Comparison of ENCODE assay signal across 27 cellular contexts in genomic region chr2:127841466-127842178, GRCh38. TPM values are rescaled to one million over a fixed set of nuclear protein-coding genes. Genes with fewer than 3 reads are reported as not detected.
A peak's percentile ranks its signal among the peaks of the same experiment; 100 is the strongest.
DNase-seq lines count a peak whose midpoint lies in the region; ATAC-seq, FAIRE-seq and TF ChIP-seq lines count a peak whose summit lies in the region.
"Had no signal": no experiment of that assay in that cellular context is flagged by ENCODE, and none has a peak within 500 bp of the region (broad histone marks: within the 10 kb centered on the region; RNA-seq: fewer than 3 reads in every experiment).

No MANE protein-coding gene starts in this region.

- BruUV-seq in PC-3 (replicated peaks; lab: Mats Ljungman, UMichigan), result no TSS peak

- no peaks in the 10 kb centered on the region for H3K4me1 Mint-ChIP-seq in endodermal cell
- no peaks in the 10 kb centered on the region for H3K4me1 Mint-ChIP-seq in activated T-helper 1 cell treated with anti-CD3 and anti-CD28 coated beads, Interleukin-12 subunit alpha, Interleukin-12 subunit beta, Interleukin-2, Interleukin-4 antibody, amounts not matched to agents 30 ng/mL and 10 ng/mL and 1 ng/mL, durations not matched to agents 14 hours and 24 hours and 36 hours (ENCODE audit: low read depth)
- H3K4me1 Mint-ChIP-seq: B cell had no signal

- no peaks in the 10 kb centered on the region for H3K9me2 ChIP-seq in PC-3 (replicated peaks; ENCODE audit: low read length)

- CTCF ChIA-PET in A549 (lab: Yijun Ruan, JAX) (interaction anchor here (0.6 to 1.6 kb wide), 3 partner anchors 10 to 24 kb away, joined by 3 to 5 read pairs (median 4); no protein-coding TSS in a partner anchor), PC-3 (lab: Charles Lee) (no interaction called here)

- 88% methylated on average over 13 of the region's 20 CpGs for WGBS in A549 (ENCODE audit: missing lambda C conversion rate)
- WGBS in endodermal cell (ENCODE audit: insufficient coverage in 1 of 2, insufficient read length in 1 of 2), 2 experiments, result 87 to 91% methylated on average over 14 to 20 of the region's 20 CpGs

- TF ChIP-seq CTCF in A549 (IDR thresholded peaks at IDR 0.05), result no peak
- no peak for TF ChIP-seq CTCF in DND-41 (IDR thresholded peaks at IDR 0.05; ENCODE audit: borderline replicate concordance, extremely low read depth, low read length, poor library complexity, severe bottlenecking)
- no peak for TF ChIP-seq CTCF in PC-3 (conservative IDR thresholded peaks at IDR 0.05; ENCODE audit: low read depth, low read length)
- TF ChIP-seq CTCF in endodermal cell (conservative IDR thresholded peaks at IDR 0.05), result peak; percentile 17

- H3K4me3 Mint-ChIP-seq in endodermal cell, result no peak overlapping the region
- H3K4me3 Mint-ChIP-seq in activated T-helper 1 cell treated with anti-CD3 and anti-CD28 coated beads, Interleukin-12 subunit alpha, Interleukin-12 subunit beta, Interleukin-2, Interleukin-4 antibody, amounts not matched to agents 30 ng/mL and 10 ng/mL and 1 ng/mL, durations not matched to agents 14 hours and 24 hours and 36 hours, result no peak overlapping the region
- H3K4me3 Mint-ChIP-seq: B cell; CD8-positive, alpha-beta T cell had no signal

- TF ChIP-seq POLR2A in A549 (IDR thresholded peaks at IDR 0.05; ENCODE audit: low read length), result no peak

- H3K79me2 ChIP-seq in DND-41 (ENCODE audit: insufficient read depth, low read length) (peaks cover 4% of the 10 kb centered on the region; the same call in 1 of the 2 replicates), PC-3 (ENCODE audit: low read length) (no peaks in the 10 kb centered on the region)

- DNase-seq in A549 (ENCODE audit: low read depth in 1 of 2, low spot score in 1 of 2) (no peak), DND-41 (no peak), PC-3 (no peak), endodermal cell (no peak), NCI-H187 (lab: John Stamatoyannopoulos, UW) (no peak), Right ventricle myocardium inferior (ENCODE audit: missing footprints) (no peak)
- DNase-seq in activated T-helper 1 cell treated with anti-CD3 and anti-CD28 coated beads, Interleukin-12 subunit alpha, Interleukin-12 subunit beta, Interleukin-2, Interleukin-4 antibody, amounts not matched to agents 30 ng/mL and 10 ng/mL and 1 ng/mL, durations not matched to agents 14 hours and 24 hours and 36 hours (ENCODE audit: low spot score), result no peak
- DNase-seq: Caco-2; CD8-positive, alpha-beta T cell; EL; GDM1; Karpas-422; MV-4-11; NCI-H1105; NCI-H1436 treated with DMSO at 0.1 percent for 48 hours; NCI-H1930; NCI-H446 treated with DMSO at 0.1 percent for 48 hours; NCI-H526; NCI-H82; NK-92 treated with Interleukin-12 subunit alpha and Interleukin-12 subunit beta, amount 100 ng/mL, for 24 hours; SJCRH30; T-helper 1 cell had no signal

- TF ChIP-seq RAD21 in A549 (conservative IDR thresholded peaks at IDR 0.05 in 1 of 2, IDR thresholded peaks at IDR 0.05 in 1 of 2), result no peak

- no peak for TF ChIP-seq EP300 in A549 (IDR thresholded peaks at IDR 0.05)

- H3K36me3 Mint-ChIP-seq in endodermal cell (ENCODE audit: low read depth), result peaks cover 18% of the 10 kb centered on the region
- H3K36me3 Mint-ChIP-seq in activated T-helper 1 cell treated with anti-CD3 and anti-CD28 coated beads, Interleukin-12 subunit alpha, Interleukin-12 subunit beta, Interleukin-2, Interleukin-4 antibody, amounts not matched to agents 30 ng/mL and 10 ng/mL and 1 ng/mL, durations not matched to agents 14 hours and 24 hours and 36 hours (ENCODE audit: low read depth), result peaks cover 11% of the 10 kb centered on the region

- H3K9ac ChIP-seq in DND-41 (ENCODE audit: low read depth, low read length), result no peak overlapping the region
- no peak overlapping the region for H3K9ac ChIP-seq in PC-3 (ENCODE audit: low read length)
- H3K9ac ChIP-seq in endodermal cell (ENCODE audit: extremely low read depth, low read length, poor library complexity, severe bottlenecking), result no peak overlapping the region

- H4K20me1 ChIP-seq in DND-41 (ENCODE audit: insufficient read depth, low read length) (peaks cover 18% of the 10 kb centered on the region), PC-3 (ENCODE audit: low read length) (no peaks in the 10 kb centered on the region)

- H3K36me3 ChIP-seq in DND-41 (ENCODE audit: insufficient read depth, low read length) (peaks cover 22% of the 10 kb centered on the region), PC-3 (ENCODE audit: low read depth, low read length) (peaks cover 11% of the 10 kb centered on the region), endodermal cell (ENCODE audit: control insufficient read depth, insufficient read depth, low read length) (peaks cover 15% of the 10 kb centered on the region)

- H3K9me3 ChIP-seq in A549, result no peaks in the 10 kb centered on the region
- H3K9me3 ChIP-seq in DND-41 (ENCODE audit: insufficient read depth, low read length, severe bottlenecking), result no peaks in the 10 kb centered on the region
- H3K9me3 ChIP-seq in PC-3 (ENCODE audit: low read length), result no peaks in the 10 kb centered on the region
- no peaks in the 10 kb centered on the region for H3K9me3 ChIP-seq in endodermal cell (ENCODE audit: control insufficient read depth, low read length)
- H3K9me3 ChIP-seq: Caco-2, SJCRH30 had no signal

- no peak overlapping the region for H3K27ac ChIP-seq in A549
- no peak overlapping the region for H3K27ac ChIP-seq in DND-41 (ENCODE audit: low read length)
- H3K27ac ChIP-seq in PC-3 (ENCODE audit: low read length), result no peak overlapping the region
- H3K27ac ChIP-seq in endodermal cell (ENCODE audit: low read depth, low read length), result no peak overlapping the region
- H3K27ac ChIP-seq: C4-2B, HL-60, SJCRH30 had no signal

- intact Hi-C loops in PC-3 (cut with micrococcal nuclease) (no loop called here), Right ventricle myocardium inferior (cut with DNase I) (loop anchor here (10.0 kb wide), 1 partner anchor 137 kb away; the partner anchor contains the start of gene SFT2D3)
- intact Hi-C loops in activated T-helper 1 cell treated with anti-CD3 and anti-CD28 coated beads, Interleukin-12 subunit alpha, Interleukin-12 subunit beta, Interleukin-2, Interleukin-4 antibody, amounts not matched to agents 30 ng/mL and 10 ng/mL and 1 ng/mL, durations not matched to agents 14 hours and 24 hours and 36 hours (cut with micrococcal nuclease), result no loop called here

- no peaks in the 10 kb centered on the region for H3K27me3 Mint-ChIP-seq in endodermal cell (ENCODE audit: insufficient read depth)
- H3K27me3 Mint-ChIP-seq in activated T-helper 1 cell treated with anti-CD3 and anti-CD28 coated beads, Interleukin-12 subunit alpha, Interleukin-12 subunit beta, Interleukin-2, Interleukin-4 antibody, amounts not matched to agents 30 ng/mL and 10 ng/mL and 1 ng/mL, durations not matched to agents 14 hours and 24 hours and 36 hours (ENCODE audit: insufficient read depth), result peaks cover 2% of the 10 kb centered on the region
- H3K27me3 Mint-ChIP-seq: B cell had no signal

- no peak overlapping the region for H3K4me2 ChIP-seq in A549
- no peak overlapping the region for H3K4me2 ChIP-seq in DND-41 (ENCODE audit: insufficient read depth, low read length)
- H3K4me2 ChIP-seq in PC-3 (ENCODE audit: low read length), result no peak overlapping the region

- H3K9me3 Mint-ChIP-seq in endodermal cell, result no peaks in the 10 kb centered on the region
- H3K9me3 Mint-ChIP-seq in activated T-helper 1 cell treated with anti-CD3 and anti-CD28 coated beads, Interleukin-12 subunit alpha, Interleukin-12 subunit beta, Interleukin-2, Interleukin-4 antibody, amounts not matched to agents 30 ng/mL and 10 ng/mL and 1 ng/mL, durations not matched to agents 14 hours and 24 hours and 36 hours, result no peaks in the 10 kb centered on the region
- H3K9me3 Mint-ChIP-seq: CD8-positive, alpha-beta T cell had no signal

- H3K27me3 ChIP-seq in DND-41 (ENCODE audit: insufficient read depth, low read length, poor library complexity), result no peaks in the 10 kb centered on the region
- no peaks in the 10 kb centered on the region for H3K27me3 ChIP-seq in PC-3 (ENCODE audit: low read length)
- no peaks in the 10 kb centered on the region for H3K27me3 ChIP-seq in endodermal cell (ENCODE audit: control insufficient read depth, insufficient read depth, low read length, poor library complexity, severe bottlenecking)
- H3K27me3 ChIP-seq: SJCRH30 had no signal

- H3K4me1 ChIP-seq in A549 (no peaks in the 10 kb centered on the region), DND-41 (ENCODE audit: insufficient read depth, low read length) (no peaks in the 10 kb centered on the region), PC-3 (ENCODE audit: insufficient read depth, low read length) (no peaks in the 10 kb centered on the region), endodermal cell (ENCODE audit: control insufficient read depth, insufficient read depth, low read length) (no peaks in the 10 kb centered on the region)
- H3K4me1 ChIP-seq: Caco-2 had no signal

- H3K27ac Mint-ChIP-seq in endodermal cell, result no peak overlapping the region
- H3K27ac Mint-ChIP-seq in activated T-helper 1 cell treated with anti-CD3 and anti-CD28 coated beads, Interleukin-12 subunit alpha, Interleukin-12 subunit beta, Interleukin-2, Interleukin-4 antibody, amounts not matched to agents 30 ng/mL and 10 ng/mL and 1 ng/mL, durations not matched to agents 14 hours and 24 hours and 36 hours, result no peak overlapping the region
- H3K27ac Mint-ChIP-seq: B cell; CD8-positive, alpha-beta T cell had no signal

- no peak overlapping the region for H2AFZ ChIP-seq in DND-41 (ENCODE audit: low read depth, low read length)
- H2AFZ ChIP-seq in PC-3 (ENCODE audit: low read length), result no peak overlapping the region

- H3F3A ChIP-seq in PC-3 (ENCODE audit: low read length, unreplicated experiment), result no peaks in the 10 kb centered on the region

- FAIRE-seq in A549 (lab: Jason Lieb, UNC), result no peak
- FAIRE-seq: GM12878, H1 had no signal

- POLR2A ChIA-PET in A549 (lab: Yijun Ruan, JAX) (no interaction called here), PC-3 (lab: Charles Lee; ENCODE audit: unreplicated experiment) (interaction anchor here (0.7 kb wide), 1 partner anchor 463 kb away, joined by 6 read pairs; no protein-coding TSS in a partner anchor)

- no peak overlapping the region for H3K4me3 ChIP-seq in A549
- no peak overlapping the region for H3K4me3 ChIP-seq in DND-41 (ENCODE audit: low read depth in 1 of 2, low read length in 2 of 2)
- H3K4me3 ChIP-seq in PC-3 (ENCODE audit: low read length), result no peak overlapping the region
- no peak overlapping the region for H3K4me3 ChIP-seq in endodermal cell (ENCODE audit: low read length)
- H3K4me3 ChIP-seq: GM12878, SJCRH30 had no signal

- peak; percentile 48 to 60; a peak in 3 of 6 replicates for ATAC-seq in A549
- ATAC-seq in DND-41 (ENCODE audit: insufficient read depth, low read depth), result 0 out of 3 replicates have a peak, but pooled peaks have one; percentile 18
- ATAC-seq in PC-3, result peak; percentile 38; the same call in 1 of the 2 replicates
- ATAC-seq in Right ventricle myocardium inferior, result no peak
- ATAC-seq: CD8-positive, alpha-beta T cell; GM12878 had no signal

RNA-seq across cellular contexts. Expression of gene POLR2D, which starts 16.3 kb away (rescaled TPM):
- polyA plus RNA-seq in A549 (2011; rRNA removed) (27.0 and 33.9 TPM in 2 replicates), A549 (2017; fragmentation: RNase III; extraction: RNeasy Plus Mini Kit Qiagen cat#74134 plus additional on column Dnase treatment) (33.8 to 39.5 TPM (median 35.7 TPM) in 3 replicates)
- polyA plus RNA-seq in A549 (2012; cell fraction: cytosol; rRNA removed), result 18.6 and 24.6 TPM in 2 replicates
- 5.7 and 11.5 TPM in 2 replicates for polyA plus RNA-seq in A549 (2012; cell fraction: nucleus; rRNA removed)
- polyA minus RNA-seq in A549 (2011; rRNA and poly(A)+ RNA removed), result 24.3 and 25.3 TPM in 2 replicates
- total RNA-seq in PC-3 (2014; rRNA removed) (23.6 and 25.3 TPM in 2 replicates), endodermal cell (10 to 100 TPM; 56.1 to 70.4 TPM), Right ventricle myocardium inferior (23.8 TPM)
- 53.0 TPM for polyA plus RNA-seq in endodermal cell (2013, experiment 1 of 2)
- 55.3 TPM for polyA plus RNA-seq in endodermal cell (2013, experiment 2 of 2)
- 78.3 and 79.8 TPM in 2 replicates for total RNA-seq in activated T-helper 1 cell treated with anti-CD3 and anti-CD28 coated beads, Interleukin-12 subunit alpha, Interleukin-12 subunit beta, Interleukin-2, Interleukin-4 antibody, amounts not matched to agents 30 ng/mL and 10 ng/mL and 1 ng/mL, durations not matched to agents 14 hours and 24 hours and 36 hours

RNA-seq across cellular contexts. Expression of gene WDR33, which starts 30.7 kb away (rescaled TPM):
- polyA plus RNA-seq in A549 (2011; rRNA removed) (52.1 and 67.1 TPM in 2 replicates), A549 (2017; fragmentation: RNase III; extraction: RNeasy Plus Mini Kit Qiagen cat#74134 plus additional on column Dnase treatment) (21.1 to 21.3 TPM (median 21.3 TPM) in 3 replicates)
- polyA plus RNA-seq in A549 (2012; cell fraction: cytosol; rRNA removed), result 10.1 and 11.4 TPM in 2 replicates
- polyA plus RNA-seq in A549 (2012; cell fraction: nucleus; rRNA removed), result 12.0 and 12.9 TPM in 2 replicates
- polyA minus RNA-seq in A549 (2011; rRNA and poly(A)+ RNA removed), result 48.0 and 49.3 TPM in 2 replicates
- total RNA-seq in PC-3 (2014; rRNA removed) (31.4 and 31.7 TPM in 2 replicates), endodermal cell (10 to 100 TPM; 76.3 to 82.5 TPM), Right ventricle myocardium inferior (42.7 TPM)
- 38.9 TPM for polyA plus RNA-seq in endodermal cell (2013, experiment 1 of 2)
- polyA plus RNA-seq in endodermal cell (2013, experiment 2 of 2), result 39.7 TPM
- total RNA-seq in activated T-helper 1 cell treated with anti-CD3 and anti-CD28 coated beads, Interleukin-12 subunit alpha, Interleukin-12 subunit beta, Interleukin-2, Interleukin-4 antibody, amounts not matched to agents 30 ng/mL and 10 ng/mL and 1 ng/mL, durations not matched to agents 14 hours and 24 hours and 36 hours, result 81.0 and 82.4 TPM in 2 replicates

RNA-seq across cellular contexts. Expression of gene AMMECR1L, which starts 44.1 kb away (rescaled TPM):
- polyA plus RNA-seq in A549 (2011; rRNA removed), result 23.0 and 23.6 TPM in 2 replicates
- polyA plus RNA-seq in A549 (2012; cell fraction: cytosol; rRNA removed), result 10.5 and 11.2 TPM in 2 replicates
- polyA plus RNA-seq in A549 (2012; cell fraction: nucleus; rRNA removed), result 11.7 and 20.3 TPM in 2 replicates
- 15.5 to 15.9 TPM (median 15.6 TPM) in 3 replicates for polyA plus RNA-seq in A549 (2017; fragmentation: RNase III; extraction: RNeasy Plus Mini Kit Qiagen cat#74134 plus additional on column Dnase treatment)
- 23.3 and 25.2 TPM in 2 replicates for polyA minus RNA-seq in A549 (2011; rRNA and poly(A)+ RNA removed)
- total RNA-seq in PC-3 (2014; rRNA removed), result 10.9 and 14.6 TPM in 2 replicates
- total RNA-seq in endodermal cell, result 10 to 100 TPM; 21.7 to 22.0 TPM
- polyA plus RNA-seq in endodermal cell (2013, experiment 1 of 2), result 18.1 TPM
- 18.5 TPM for polyA plus RNA-seq in endodermal cell (2013, experiment 2 of 2)
- 21.6 and 22.2 TPM in 2 replicates for total RNA-seq in activated T-helper 1 cell treated with anti-CD3 and anti-CD28 coated beads, Interleukin-12 subunit alpha, Interleukin-12 subunit beta, Interleukin-2, Interleukin-4 antibody, amounts not matched to agents 30 ng/mL and 10 ng/mL and 1 ng/mL, durations not matched to agents 14 hours and 24 hours and 36 hours
- total RNA-seq in Right ventricle myocardium inferior, result 10.5 TPM
